ENCODE assay signal across 8 cellular contexts in the genomic region with DNA sequence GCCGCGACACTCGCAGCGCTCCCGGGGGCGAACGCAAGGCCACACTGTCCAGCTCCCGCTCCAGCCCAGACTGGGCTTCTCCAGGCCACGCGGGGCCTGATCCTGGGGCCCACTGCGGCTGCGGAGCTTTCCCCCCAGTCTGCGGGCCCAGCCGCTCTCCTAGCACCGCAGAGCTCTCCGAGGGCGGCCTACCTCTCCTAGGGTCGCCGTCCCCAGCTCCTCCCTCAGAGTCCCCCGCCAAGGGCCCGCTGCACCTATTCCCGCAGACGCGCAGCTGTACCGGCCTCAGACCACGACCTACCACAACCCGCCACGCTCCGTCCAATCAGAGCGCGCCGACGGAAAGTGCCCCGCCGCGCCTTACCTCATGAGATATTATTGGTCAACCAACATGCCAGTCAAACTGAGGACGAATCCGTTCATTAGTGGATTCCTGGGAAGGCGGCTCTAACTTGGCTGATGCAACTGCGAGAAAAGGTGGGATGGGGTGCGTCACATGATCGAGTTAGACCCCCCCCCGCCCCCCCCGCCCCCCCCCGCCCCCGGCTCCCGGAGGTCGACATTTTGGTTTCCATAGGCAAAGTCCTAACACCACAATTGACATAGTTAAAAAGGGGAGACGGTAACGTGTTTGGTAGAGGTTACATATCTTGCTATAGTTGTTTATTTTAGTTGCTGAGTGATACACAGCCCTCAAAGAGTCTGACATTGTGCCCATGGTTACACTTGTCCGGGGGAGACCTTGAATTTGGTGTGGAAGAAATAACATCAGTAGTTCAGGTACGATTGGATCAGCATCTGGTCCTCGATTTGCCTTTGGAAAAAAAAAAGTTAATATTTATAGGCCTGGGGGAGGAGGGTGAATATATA. TPM values are rescaled to one million over a fixed set of nuclear protein-coding genes. Genes with fewer than 3 reads are reported as not detected.
A peak's percentile ranks its signal among the peaks of the same experiment; 100 is the strongest.
DNase-seq lines count a peak whose midpoint lies in the region; ATAC-seq and TF ChIP-seq lines count a peak whose summit lies in the region.

A gene (minus strand): TSS at position 278 of the 870 bp plus-strand sequence. CDS start 6,743 bp downstream, outside the sequence.

- H3K4me1 ChIP-seq in PC-3 (ENCODE audit: insufficient read depth, low read length), result peaks cover 4% of the 10 kb centered on the region; the same call in 1 of the 2 replicates
- peaks cover 0 to 5% of the 10 kb centered on the region in 2 donors for H3K4me1 ChIP-seq in mucosa of rectum (ENCODE audit: control insufficient read depth in 2 of 2, insufficient read depth in 2 of 2, low read length in 2 of 2)

- H3F3A ChIP-seq in PC-3 (ENCODE audit: low read length, unreplicated experiment), result no peaks in the 10 kb centered on the region

- peak within 1 kb of the TSS; percentile 92 for H3K4me2 ChIP-seq in PC-3 (ENCODE audit: low read length)

- no peaks in the 10 kb centered on the region for H4K20me1 ChIP-seq in PC-3 (ENCODE audit: low read length)

- H3K79me2 ChIP-seq in PC-3 (ENCODE audit: low read length), result peaks cover 44% of the 10 kb centered on the region

- intact Hi-C loops in PC-3 (cut with micrococcal nuclease), result no loop called here

- H3K9ac ChIP-seq in PC-3 (ENCODE audit: low read length), result peak within 1 kb of the TSS; percentile 99
- peak within 1 kb of the TSS; percentile 88 to 97 for H3K9ac ChIP-seq in mucosa of rectum (ENCODE audit: low read depth in 1 of 2, low read length in 2 of 2)

- ATAC-seq in GM21576 (IDR thresholded peaks at IDR 0.05; ENCODE audit: unreplicated experiment), result peak; percentile 97
- peak; percentile 98 for ATAC-seq in PC-3

- TF ChIP-seq RAD21 in Ishikawa (IDR thresholded peaks at IDR 0.05; ENCODE audit: low read depth), result no peak

- H3K36me3 ChIP-seq in PC-3 (ENCODE audit: low read depth, low read length), result no peaks in the 10 kb centered on the region
- H3K36me3 ChIP-seq in mucosa of rectum (ENCODE audit: control insufficient read depth in 2 of 2, insufficient read depth in 2 of 2, low read length in 2 of 2), result no peaks in the 10 kb centered on the region

- H3K9me2 ChIP-seq in PC-3 (replicated peaks; ENCODE audit: low read length), result no peaks in the 10 kb centered on the region

- H2AFZ ChIP-seq in PC-3 (ENCODE audit: low read length), result peak within 1 kb of the TSS; percentile 94

- TSS peak; percentile 94 for BruUV-seq in PC-3 (replicated peaks; lab: Mats Ljungman, UMichigan)

- H3K4me3 ChIP-seq in PC-3 (ENCODE audit: low read length), result peak within 1 kb of the TSS; percentile 96
- H3K4me3 ChIP-seq in epithelial cell of proximal tubule (ENCODE audit: low read depth, low read length), result peak within 1 kb of the TSS; percentile 83
- H3K4me3 ChIP-seq in mucosa of rectum (ENCODE audit: low read length in 2 of 2), result peak within 1 kb of the TSS; percentile 87 to 95

- POLR2A ChIA-PET in PC-3 (lab: Charles Lee; ENCODE audit: unreplicated experiment), result interaction anchor here (0.6 to 1.1 kb wide), 3 partner anchors 10 to 954 kb away, joined by 3 read pairs; no protein-coding TSS in a partner anchor

- DNase-seq in DMS114 treated with DMSO at 0.1 percent for 48 hours (lab: John Stamatoyannopoulos, UW; ENCODE audit: unreplicated experiment), result peak; percentile 99
- DNase-seq in PC-3, result peak; percentile 98
- peak; percentile 88 for DNase-seq in activated T-cell treated with anti-CD3 and anti-CD28 coated beads, Interleukin-2, amount 50 U/mL, for 1 hour
- peak; percentile 94 for DNase-seq in epithelial cell of proximal tubule (ENCODE audit: low read depth)
- DNase-seq in stimulated activated CD8-positive, alpha-beta memory T cell treated with anti-CD3 and anti-CD28 coated beads, Interleukin-4, amount 100 ng/mL, for 48 hours, result peak; percentile 94

- H3K27ac ChIP-seq in PC-3 (ENCODE audit: low read length) (peak within 1 kb of the TSS; percentile 76), mucosa of rectum (ENCODE audit: low read depth in 2 of 2, low read length in 2 of 2) (peak within 1 kb of the TSS; percentile 94)

- no peaks in the 10 kb centered on the region for H3K27me3 ChIP-seq in PC-3 (ENCODE audit: low read length)
- H3K27me3 ChIP-seq in mucosa of rectum (ENCODE audit: control insufficient read depth in 2 of 2, insufficient read depth in 2 of 2, low read length in 2 of 2), result no peaks in the 10 kb centered on the region

- H3K9me3 ChIP-seq in PC-3 (ENCODE audit: low read length) (no peaks in the 10 kb centered on the region), mucosa of rectum (ENCODE audit: control insufficient read depth in 2 of 2, low read length in 2 of 2) (no peaks in the 10 kb centered on the region)

- CTCF ChIA-PET in PC-3 (lab: Charles Lee), result interaction anchor here (0.6 kb wide), 1 partner anchor 365 kb away, joined by 3 read pairs; no protein-coding TSS in a partner anchor

- TF ChIP-seq EP300 in Ishikawa (IDR thresholded peaks at IDR 0.05; ENCODE audit: borderline replicate concordance), result no peak

- TF ChIP-seq CTCF in PC-3 (conservative IDR thresholded peaks at IDR 0.05; ENCODE audit: low read depth, low read length) (no peak), epithelial cell of proximal tubule (conservative IDR thresholded peaks at IDR 0.05; ENCODE audit: low read depth, low read length) (no peak)

TF ChIP-seq in Ishikawa, 13 proteins besides CTCF, POLR2A, EP300 and RAD21:
- TF ChIP-seq TEAD4 (IDR thresholded peaks at IDR 0.05), result no peak
- no peak for TF ChIP-seq YY1 (IDR thresholded peaks at IDR 0.05; ENCODE audit: low read depth)
- no peak for TF ChIP-seq EGR1 (IDR thresholded peaks at IDR 0.05)
- TF ChIP-seq, protein P1, sequence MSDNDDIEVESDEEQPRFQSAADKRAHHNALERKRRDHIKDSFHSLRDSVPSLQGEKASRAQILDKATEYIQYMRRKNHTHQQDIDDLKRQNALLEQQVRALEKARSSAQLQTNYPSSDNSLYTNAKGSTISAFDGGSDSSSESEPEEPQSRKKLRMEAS (IDR thresholded peaks at IDR 0.05), result peak; percentile 73
- TF ChIP-seq, protein P2, sequence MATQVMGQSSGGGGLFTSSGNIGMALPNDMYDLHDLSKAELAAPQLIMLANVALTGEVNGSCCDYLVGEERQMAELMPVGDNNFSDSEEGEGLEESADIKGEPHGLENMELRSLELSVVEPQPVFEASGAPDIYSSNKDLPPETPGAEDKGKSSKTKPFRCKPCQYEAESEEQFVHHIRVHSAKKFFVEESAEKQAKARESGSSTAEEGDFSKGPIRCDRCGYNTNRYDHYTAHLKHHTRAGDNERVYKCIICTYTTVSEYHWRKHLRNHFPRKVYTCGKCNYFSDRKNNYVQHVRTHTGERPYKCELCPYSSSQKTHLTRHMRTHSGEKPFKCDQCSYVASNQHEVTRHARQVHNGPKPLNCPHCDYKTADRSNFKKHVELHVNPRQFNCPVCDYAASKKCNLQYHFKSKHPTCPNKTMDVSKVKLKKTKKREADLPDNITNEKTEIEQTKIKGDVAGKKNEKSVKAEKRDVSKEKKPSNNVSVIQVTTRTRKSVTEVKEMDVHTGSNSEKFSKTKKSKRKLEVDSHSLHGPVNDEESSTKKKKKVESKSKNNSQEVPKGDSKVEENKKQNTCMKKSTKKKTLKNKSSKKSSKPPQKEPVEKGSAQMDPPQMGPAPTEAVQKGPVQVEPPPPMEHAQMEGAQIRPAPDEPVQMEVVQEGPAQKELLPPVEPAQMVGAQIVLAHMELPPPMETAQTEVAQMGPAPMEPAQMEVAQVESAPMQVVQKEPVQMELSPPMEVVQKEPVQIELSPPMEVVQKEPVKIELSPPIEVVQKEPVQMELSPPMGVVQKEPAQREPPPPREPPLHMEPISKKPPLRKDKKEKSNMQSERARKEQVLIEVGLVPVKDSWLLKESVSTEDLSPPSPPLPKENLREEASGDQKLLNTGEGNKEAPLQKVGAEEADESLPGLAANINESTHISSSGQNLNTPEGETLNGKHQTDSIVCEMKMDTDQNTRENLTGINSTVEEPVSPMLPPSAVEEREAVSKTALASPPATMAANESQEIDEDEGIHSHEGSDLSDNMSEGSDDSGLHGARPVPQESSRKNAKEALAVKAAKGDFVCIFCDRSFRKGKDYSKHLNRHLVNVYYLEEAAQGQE (IDR thresholded peaks at IDR 0.05; ENCODE audit: low read depth), result no peak
- TF ChIP-seq TAF1 (IDR thresholded peaks at IDR 0.05; ENCODE audit: low read depth), result peak; percentile 94
- TF ChIP-seq NFIC (IDR thresholded peaks at IDR 0.05), result no peak
- TF ChIP-seq FOXM1 (IDR thresholded peaks at IDR 0.05; ENCODE audit: borderline replicate concordance, low read depth), result no peak
- TF ChIP-seq CREB1 (IDR thresholded peaks at IDR 0.05; ENCODE audit: low read depth), result peak; percentile 52; the same call in 1 of the 2 replicates
- peak; percentile 69; the same call in 1 of the 2 replicates for TF ChIP-seq CEBPB (IDR thresholded peaks at IDR 0.05)
- TF ChIP-seq TCF12 (IDR thresholded peaks at IDR 0.05; ENCODE audit: low read depth), result 0 out of 2 replicates have a peak, but pooled peaks have one; percentile 11
- TF ChIP-seq, protein P3, sequence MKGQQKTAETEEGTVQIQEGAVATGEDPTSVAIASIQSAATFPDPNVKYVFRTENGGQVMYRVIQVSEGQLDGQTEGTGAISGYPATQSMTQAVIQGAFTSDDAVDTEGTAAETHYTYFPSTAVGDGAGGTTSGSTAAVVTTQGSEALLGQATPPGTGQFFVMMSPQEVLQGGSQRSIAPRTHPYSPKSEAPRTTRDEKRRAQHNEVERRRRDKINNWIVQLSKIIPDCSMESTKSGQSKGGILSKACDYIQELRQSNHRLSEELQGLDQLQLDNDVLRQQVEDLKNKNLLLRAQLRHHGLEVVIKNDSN (IDR thresholded peaks at IDR 0.05), result peak; percentile 87
- TF ChIP-seq ZBTB7A (IDR thresholded peaks at IDR 0.05; ENCODE audit: low read depth), result peak; percentile 56; the same call in 1 of the 2 replicates
TF ChIP-seq in Ishikawa: peak in this region for 7.

RNA-seq across cellular contexts. Expression of the gene that starts here (rescaled TPM):
- total RNA-seq in PC-3 (2014; rRNA removed) (60.9 and 91.9 TPM in 2 replicates), epithelial cell of proximal tubule (56.0 and 125 TPM in 2 replicates)

Comparison
In these comparisons a context has a peak if more than half of its experiments do, and no peak if none do; other contexts are left out.
1. Peak in every context shown above with its lines: DNase-seq, ATAC-seq, H3K4me3 ChIP-seq and H3K27ac ChIP-seq.